Comparison of ENCODE assay signal across 1 cellular context in the genomic region with DNA sequence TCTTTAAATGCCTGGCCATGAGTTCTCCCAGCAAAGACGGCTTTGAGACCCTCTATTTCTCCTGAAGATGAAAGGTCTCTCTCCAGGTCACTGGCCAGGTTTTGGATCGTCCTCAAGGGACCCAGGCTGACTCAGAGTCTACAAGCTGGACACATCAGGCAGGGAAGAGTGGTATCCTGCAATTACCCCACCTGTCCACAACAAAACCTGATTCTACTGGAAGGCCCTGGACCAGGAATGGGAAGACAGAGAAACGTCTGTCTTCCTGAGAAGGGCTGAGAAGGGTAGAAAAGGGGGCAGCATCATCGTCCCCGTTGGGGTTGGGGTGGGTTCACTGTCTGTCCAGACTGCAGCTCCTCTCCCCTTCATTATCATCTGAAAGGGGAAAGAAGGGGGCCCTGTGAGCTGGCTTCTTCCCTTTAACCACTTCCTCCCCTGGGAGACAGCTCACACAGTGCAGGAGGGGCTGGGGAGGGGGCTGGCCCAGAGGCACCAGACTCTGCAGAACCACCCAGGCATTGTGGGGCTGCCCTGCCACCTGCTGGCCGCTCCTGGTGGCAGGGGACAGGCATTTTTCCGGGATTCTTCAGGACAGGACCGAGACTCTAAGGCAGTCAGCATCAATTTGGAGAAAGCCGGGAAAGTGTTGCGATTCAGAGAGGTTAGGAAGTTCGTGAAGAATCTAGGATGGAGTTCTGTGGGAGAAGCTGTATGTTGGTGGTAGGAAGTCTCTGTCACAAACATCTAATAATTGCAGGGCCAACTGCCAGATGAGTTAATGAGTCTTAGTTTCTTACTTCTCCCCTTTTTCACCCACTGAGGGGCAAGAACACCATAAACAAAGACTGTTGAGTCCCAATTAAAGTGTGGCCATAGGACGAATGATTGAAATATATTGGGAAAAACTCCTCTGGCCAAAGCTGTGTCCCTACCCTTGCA.
TF ChIP-seq lines count a peak whose summit lies in the region.

No MANE protein-coding gene starts in this region.

TF ChIP-seq in K562, 482 proteins besides CTCF, POLR2A, EP300 and RAD21 (continued from another document):
- TF ChIP-seq, protein P1, sequence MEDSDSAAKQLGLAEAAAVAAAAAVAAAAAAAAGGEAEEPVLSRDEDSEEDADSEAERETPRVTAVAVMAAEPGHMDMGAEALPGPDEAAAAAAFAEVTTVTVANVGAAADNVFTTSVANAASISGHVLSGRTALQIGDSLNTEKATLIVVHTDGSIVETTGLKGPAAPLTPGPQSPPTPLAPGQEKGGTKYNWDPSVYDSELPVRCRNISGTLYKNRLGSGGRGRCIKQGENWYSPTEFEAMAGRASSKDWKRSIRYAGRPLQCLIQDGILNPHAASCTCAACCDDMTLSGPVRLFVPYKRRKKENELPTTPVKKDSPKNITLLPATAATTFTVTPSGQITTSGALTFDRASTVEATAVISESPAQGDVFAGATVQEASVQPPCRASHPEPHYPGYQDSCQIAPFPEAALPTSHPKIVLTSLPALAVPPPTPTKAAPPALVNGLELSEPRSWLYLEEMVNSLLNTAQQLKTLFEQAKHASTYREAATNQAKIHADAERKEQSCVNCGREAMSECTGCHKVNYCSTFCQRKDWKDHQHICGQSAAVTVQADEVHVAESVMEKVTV (CRISPR knock-in tag; IDR thresholded peaks at IDR 0.05), result peak; percentile 53
- TF ChIP-seq, protein P2, sequence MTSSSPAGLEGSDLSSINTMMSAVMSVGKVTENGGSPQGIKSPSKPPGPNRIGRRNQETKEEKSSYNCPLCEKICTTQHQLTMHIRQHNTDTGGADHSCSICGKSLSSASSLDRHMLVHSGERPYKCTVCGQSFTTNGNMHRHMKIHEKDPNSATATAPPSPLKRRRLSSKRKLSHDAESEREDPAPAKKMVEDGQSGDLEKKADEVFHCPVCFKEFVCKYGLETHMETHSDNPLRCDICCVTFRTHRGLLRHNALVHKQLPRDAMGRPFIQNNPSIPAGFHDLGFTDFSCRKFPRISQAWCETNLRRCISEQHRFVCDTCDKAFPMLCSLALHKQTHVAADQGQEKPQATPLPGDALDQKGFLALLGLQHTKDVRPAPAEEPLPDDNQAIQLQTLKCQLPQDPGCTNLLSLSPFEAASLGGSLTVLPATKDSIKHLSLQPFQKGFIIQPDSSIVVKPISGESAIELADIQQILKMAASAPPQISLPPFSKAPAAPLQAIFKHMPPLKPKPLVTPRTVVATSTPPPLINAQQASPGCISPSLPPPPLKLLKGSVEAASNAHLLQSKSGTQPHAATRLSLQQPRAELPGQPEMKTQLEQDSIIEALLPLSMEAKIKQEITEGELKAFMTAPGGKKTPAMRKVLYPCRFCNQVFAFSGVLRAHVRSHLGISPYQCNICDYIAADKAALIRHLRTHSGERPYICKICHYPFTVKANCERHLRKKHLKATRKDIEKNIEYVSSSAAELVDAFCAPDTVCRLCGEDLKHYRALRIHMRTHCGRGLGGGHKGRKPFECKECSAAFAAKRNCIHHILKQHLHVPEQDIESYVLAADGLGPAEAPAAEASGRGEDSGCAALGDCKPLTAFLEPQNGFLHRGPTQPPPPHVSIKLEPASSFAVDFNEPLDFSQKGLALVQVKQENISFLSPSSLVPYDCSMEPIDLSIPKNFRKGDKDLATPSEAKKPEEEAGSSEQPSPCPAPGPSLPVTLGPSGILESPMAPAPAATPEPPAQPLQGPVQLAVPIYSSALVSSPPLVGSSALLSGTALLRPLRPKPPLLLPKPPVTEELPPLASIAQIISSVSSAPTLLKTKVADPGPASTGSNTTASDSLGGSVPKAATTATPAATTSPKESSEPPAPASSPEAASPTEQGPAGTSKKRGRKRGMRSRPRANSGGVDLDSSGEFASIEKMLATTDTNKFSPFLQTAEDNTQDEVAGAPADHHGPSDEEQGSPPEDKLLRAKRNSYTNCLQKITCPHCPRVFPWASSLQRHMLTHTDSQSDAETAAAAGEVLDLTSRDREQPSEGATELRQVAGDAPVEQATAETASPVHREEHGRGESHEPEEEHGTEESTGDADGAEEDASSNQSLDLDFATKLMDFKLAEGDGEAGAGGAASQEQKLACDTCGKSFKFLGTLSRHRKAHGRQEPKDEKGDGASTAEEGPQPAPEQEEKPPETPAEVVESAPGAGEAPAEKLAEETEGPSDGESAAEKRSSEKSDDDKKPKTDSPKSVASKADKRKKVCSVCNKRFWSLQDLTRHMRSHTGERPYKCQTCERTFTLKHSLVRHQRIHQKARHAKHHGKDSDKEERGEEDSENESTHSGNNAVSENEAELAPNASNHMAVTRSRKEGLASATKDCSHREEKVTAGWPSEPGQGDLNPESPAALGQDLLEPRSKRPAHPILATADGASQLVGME (CRISPR knock-in tag; IDR thresholded peaks at IDR 0.05), result no peak
- no peak for TF ChIP-seq RFX7 (CRISPR knock-in tag; IDR thresholded peaks at IDR 0.05)
- TF ChIP-seq RB1 (IDR thresholded peaks at IDR 0.05; ENCODE audit: low read depth), result no peak
- TF ChIP-seq MECOM (CRISPR knock-in tag; IDR thresholded peaks at IDR 0.05), result no peak
- TF ChIP-seq STAG1 (CRISPR knock-in tag; IDR thresholded peaks at IDR 0.05; ENCODE audit: borderline replicate concordance), result peak; percentile 82; the same call in 1 of the 2 replicates
- TF ChIP-seq ESRRB (CRISPR knock-in tag; IDR thresholded peaks at IDR 0.05; ENCODE audit: borderline replicate concordance), result no peak
- TF ChIP-seq, protein P3, sequence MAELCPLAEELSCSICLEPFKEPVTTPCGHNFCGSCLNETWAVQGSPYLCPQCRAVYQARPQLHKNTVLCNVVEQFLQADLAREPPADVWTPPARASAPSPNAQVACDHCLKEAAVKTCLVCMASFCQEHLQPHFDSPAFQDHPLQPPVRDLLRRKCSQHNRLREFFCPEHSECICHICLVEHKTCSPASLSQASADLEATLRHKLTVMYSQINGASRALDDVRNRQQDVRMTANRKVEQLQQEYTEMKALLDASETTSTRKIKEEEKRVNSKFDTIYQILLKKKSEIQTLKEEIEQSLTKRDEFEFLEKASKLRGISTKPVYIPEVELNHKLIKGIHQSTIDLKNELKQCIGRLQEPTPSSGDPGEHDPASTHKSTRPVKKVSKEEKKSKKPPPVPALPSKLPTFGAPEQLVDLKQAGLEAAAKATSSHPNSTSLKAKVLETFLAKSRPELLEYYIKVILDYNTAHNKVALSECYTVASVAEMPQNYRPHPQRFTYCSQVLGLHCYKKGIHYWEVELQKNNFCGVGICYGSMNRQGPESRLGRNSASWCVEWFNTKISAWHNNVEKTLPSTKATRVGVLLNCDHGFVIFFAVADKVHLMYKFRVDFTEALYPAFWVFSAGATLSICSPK (IDR thresholded peaks at IDR 0.05; ENCODE audit: borderline replicate concordance), result no peak
- TF ChIP-seq, protein P4, sequence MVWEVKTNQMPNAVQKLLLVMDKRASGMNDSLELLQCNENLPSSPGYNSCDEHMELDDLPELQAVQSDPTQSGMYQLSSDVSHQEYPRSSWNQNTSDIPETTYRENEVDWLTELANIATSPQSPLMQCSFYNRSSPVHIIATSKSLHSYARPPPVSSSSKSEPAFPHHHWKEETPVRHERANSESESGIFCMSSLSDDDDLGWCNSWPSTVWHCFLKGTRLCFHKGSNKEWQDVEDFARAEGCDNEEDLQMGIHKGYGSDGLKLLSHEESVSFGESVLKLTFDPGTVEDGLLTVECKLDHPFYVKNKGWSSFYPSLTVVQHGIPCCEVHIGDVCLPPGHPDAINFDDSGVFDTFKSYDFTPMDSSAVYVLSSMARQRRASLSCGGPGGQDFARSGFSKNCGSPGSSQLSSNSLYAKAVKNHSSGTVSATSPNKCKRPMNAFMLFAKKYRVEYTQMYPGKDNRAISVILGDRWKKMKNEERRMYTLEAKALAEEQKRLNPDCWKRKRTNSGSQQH (CRISPR knock-in tag; IDR thresholded peaks at IDR 0.05), result no peak
- TF ChIP-seq, protein P5, sequence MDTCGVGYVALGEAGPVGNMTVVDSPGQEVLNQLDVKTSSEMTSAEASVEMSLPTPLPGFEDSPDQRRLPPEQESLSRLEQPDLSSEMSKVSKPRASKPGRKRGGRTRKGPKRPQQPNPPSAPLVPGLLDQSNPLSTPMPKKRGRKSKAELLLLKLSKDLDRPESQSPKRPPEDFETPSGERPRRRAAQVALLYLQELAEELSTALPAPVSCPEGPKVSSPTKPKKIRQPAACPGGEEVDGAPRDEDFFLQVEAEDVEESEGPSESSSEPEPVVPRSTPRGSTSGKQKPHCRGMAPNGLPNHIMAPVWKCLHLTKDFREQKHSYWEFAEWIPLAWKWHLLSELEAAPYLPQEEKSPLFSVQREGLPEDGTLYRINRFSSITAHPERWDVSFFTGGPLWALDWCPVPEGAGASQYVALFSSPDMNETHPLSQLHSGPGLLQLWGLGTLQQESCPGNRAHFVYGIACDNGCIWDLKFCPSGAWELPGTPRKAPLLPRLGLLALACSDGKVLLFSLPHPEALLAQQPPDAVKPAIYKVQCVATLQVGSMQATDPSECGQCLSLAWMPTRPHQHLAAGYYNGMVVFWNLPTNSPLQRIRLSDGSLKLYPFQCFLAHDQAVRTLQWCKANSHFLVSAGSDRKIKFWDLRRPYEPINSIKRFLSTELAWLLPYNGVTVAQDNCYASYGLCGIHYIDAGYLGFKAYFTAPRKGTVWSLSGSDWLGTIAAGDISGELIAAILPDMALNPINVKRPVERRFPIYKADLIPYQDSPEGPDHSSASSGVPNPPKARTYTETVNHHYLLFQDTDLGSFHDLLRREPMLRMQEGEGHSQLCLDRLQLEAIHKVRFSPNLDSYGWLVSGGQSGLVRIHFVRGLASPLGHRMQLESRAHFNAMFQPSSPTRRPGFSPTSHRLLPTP (IDR thresholded peaks at IDR 0.05; ENCODE audit: borderline replicate concordance, extremely low read depth, insufficient read length), result no peak
- no peak for TF ChIP-seq PTRF (tag; IDR thresholded peaks at IDR 0.05)
- TF ChIP-seq MTA3 (IDR thresholded peaks at IDR 0.05; ENCODE audit: borderline replicate concordance), result no peak
- TF ChIP-seq ASH1L (IDR thresholded peaks at IDR 0.05; ENCODE audit: borderline replicate concordance, low read depth, partially characterized antibody), result no peak
- TF ChIP-seq, protein P6, sequence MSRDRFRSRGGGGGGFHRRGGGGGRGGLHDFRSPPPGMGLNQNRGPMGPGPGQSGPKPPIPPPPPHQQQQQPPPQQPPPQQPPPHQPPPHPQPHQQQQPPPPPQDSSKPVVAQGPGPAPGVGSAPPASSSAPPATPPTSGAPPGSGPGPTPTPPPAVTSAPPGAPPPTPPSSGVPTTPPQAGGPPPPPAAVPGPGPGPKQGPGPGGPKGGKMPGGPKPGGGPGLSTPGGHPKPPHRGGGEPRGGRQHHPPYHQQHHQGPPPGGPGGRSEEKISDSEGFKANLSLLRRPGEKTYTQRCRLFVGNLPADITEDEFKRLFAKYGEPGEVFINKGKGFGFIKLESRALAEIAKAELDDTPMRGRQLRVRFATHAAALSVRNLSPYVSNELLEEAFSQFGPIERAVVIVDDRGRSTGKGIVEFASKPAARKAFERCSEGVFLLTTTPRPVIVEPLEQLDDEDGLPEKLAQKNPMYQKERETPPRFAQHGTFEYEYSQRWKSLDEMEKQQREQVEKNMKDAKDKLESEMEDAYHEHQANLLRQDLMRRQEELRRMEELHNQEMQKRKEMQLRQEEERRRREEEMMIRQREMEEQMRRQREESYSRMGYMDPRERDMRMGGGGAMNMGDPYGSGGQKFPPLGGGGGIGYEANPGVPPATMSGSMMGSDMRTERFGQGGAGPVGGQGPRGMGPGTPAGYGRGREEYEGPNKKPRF (IDR thresholded peaks at IDR 0.05; ENCODE audit: low read depth, low read length), result no peak
- TF ChIP-seq, protein P7, sequence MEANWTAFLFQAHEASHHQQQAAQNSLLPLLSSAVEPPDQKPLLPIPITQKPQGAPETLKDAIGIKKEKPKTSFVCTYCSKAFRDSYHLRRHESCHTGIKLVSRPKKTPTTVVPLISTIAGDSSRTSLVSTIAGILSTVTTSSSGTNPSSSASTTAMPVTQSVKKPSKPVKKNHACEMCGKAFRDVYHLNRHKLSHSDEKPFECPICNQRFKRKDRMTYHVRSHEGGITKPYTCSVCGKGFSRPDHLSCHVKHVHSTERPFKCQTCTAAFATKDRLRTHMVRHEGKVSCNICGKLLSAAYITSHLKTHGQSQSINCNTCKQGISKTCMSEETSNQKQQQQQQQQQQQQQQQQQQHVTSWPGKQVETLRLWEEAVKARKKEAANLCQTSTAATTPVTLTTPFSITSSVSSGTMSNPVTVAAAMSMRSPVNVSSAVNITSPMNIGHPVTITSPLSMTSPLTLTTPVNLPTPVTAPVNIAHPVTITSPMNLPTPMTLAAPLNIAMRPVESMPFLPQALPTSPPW (CRISPR knock-in tag; IDR thresholded peaks at IDR 0.05), result peak; percentile 25; the same call in 1 of the 2 replicates
- TF ChIP-seq ZNF121 (CRISPR knock-in tag; conservative IDR thresholded peaks at IDR 0.05), result no peak
TF ChIP-seq in K562: peak in this region for 4.
